ENCODE assay signal across 13 cellular contexts in the genomic region with DNA sequence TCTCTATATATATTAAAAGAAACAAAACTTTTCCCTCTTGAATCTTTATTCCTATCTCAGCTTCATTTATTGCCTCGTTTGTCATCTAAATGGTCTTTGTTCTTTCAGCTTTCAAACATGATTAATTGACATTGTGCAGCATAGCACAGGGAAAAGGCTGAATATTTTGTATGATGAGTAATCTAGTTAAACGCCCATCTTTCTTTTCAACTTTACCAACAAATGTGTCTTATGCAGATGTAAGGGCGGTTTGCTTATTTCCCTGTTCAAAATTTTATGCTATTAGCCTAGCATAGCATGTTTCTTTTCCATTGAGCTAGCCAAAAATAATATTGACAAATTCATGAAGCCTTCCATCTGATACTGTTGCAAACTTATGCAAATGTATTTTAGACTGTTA.
DNase-seq lines count a peak whose midpoint lies in the region; ATAC-seq, FAIRE-seq and TF ChIP-seq lines count a peak whose summit lies in the region.
"Had no signal": no experiment of that assay in that cellular context is flagged by ENCODE, and none has a peak within 500 bp of the region (broad histone marks: within the 10 kb centered on the region; RNA-seq: fewer than 3 reads in every experiment).

No MANE protein-coding gene starts in this region.

- no peak overlapping the region for H3K4me3 ChIP-seq in bronchial epithelial cell (ENCODE audit: low read depth, low read length)
- H3K4me3 ChIP-seq: BLaER1 treated with 17β-estradiol and CSF1 and Interleukin-3, amounts not matched to agents 10 nM and 100 nM had no signal

- H3K27me3 ChIP-seq in bronchial epithelial cell (ENCODE audit: control insufficient read depth, insufficient read depth, low read length) = no peaks in the 10 kb centered on the region
- H3K27me3 ChIP-seq: BLaER1 treated with 17β-estradiol and CSF1 and Interleukin-3, amounts not matched to agents 10 nM and 100 nM had no signal

- no peak for FAIRE-seq in bronchial epithelial cell (lab: Jason Lieb, UNC)
- FAIRE-seq: islet of Langerhans had no signal

- peaks cover 1% of the 10 kb centered on the region for H3K36me3 ChIP-seq in bronchial epithelial cell (ENCODE audit: control insufficient read depth, insufficient read depth, low read length)

- peak; percentile 42 for DNase-seq in AG09319 (ENCODE audit: extremely low read depth, low read depth)
- peak; percentile 84 for DNase-seq in LHCN-M2 (ENCODE audit: low read depth)
- DNase-seq in bronchial epithelial cell (ENCODE audit: low read depth) = peak; percentile 45
- DNase-seq in left kidney (ENCODE audit: low read depth, low spot score) = peak; percentile 71
- DNase-seq in HUDEP-2 (lab: John Stamatoyannopoulos, UW; ENCODE audit: unreplicated experiment in 76 of 76) = no peak
- DNase-seq in activated CD4-positive, alpha-beta T cell treated with anti-CD3 and anti-CD28 coated beads for 1 hour = no peak
- DNase-seq: NCI-H146, nephron progenitor cell, trophoblast cell had no signal

- ATAC-seq in GM19023 (IDR thresholded peaks at IDR 0.05; ENCODE audit: unreplicated experiment) (no peak), HG02870 (IDR thresholded peaks at IDR 0.05; ENCODE audit: unreplicated experiment) (no peak)

- TF ChIP-seq CTCF in AG09319 (IDR thresholded peaks at IDR 0.05; ENCODE audit: low read depth, low read length) = no peak
- TF ChIP-seq CTCF in bronchial epithelial cell (IDR thresholded peaks at IDR 0.05; ENCODE audit: insufficient read depth, low read length, severe bottlenecking) = no peak

Comparison
In these comparisons a context has a peak if more than half of its experiments do, and no peak if none do; other contexts are left out.
1. DNase-seq: peak in AG09319 (single experiment), LHCN-M2 (single experiment), bronchial epithelial cell (single experiment) and left kidney (single experiment); none in HUDEP-2 (0 of 76) and activated CD4-positive, alpha-beta T cell treated with anti-CD3 and anti-CD28 coated beads for 1 hour (single experiment).